In the genomic region with DNA sequence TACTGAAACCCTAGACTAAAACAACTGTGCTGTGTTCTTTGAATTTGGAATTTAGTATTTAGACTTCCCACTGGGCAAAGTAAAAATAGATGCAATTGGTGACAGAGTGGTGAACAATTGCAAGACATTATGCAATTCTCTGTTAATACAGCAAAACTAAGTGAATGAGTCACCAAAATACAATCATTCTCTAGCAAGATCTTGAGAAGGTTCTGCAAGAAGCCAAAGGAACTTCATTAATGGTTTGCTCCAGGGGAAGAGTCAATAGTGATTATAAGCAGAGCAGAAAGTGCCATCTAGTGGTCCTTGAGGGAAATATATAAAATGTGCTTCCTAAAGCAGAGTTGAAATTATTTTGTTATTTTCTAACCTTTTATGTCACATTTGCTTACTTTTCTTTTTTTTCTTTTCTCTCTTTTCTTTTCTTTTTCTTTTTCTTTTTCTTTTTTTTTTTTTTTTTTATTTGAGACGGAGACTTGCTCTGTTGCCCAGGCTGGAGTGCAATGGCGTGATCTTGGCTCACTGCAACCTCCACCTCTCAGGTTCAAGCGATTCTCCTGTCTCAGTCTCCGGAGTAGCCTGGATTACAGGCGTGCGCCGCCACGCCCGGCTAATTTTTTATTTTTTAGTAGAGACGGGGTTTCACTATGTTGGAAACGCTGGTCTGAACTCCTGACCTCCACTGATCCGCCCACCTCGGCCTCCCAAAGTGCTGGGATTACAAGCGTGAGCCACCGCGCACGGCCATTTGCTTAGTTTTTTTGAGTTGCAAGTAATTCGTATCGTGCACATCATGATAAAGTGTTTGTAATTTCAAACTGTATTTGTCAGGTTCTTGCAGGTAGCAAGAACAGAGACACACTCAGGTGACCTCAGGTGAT, we compare ENCODE assay signal across 8 cellular contexts.
DNase-seq lines count a peak whose midpoint lies in the region; ATAC-seq, FAIRE-seq and TF ChIP-seq lines count a peak whose summit lies in the region.

No MANE protein-coding gene starts in this region.

- WGBS in H1 (ENCODE audit: extremely low coverage in 1 of 2, insufficient coverage in 1 of 2, insufficient read length in 1 of 2, insufficient replicate concordance in 2 of 2, low coverage in 1 of 2, low lambda C conversion rate in 2 of 2, missing lambda C conversion rate in 1 of 2), 2 experiments = 91% methylated on average over 18 of the region's 19 CpGs; no CpG with 5 or more reads in 1 of the 2 experiments

- no peaks in the 10 kb centered on the region for H3K36me3 Mint-ChIP-seq in activated naive CD8-positive, alpha-beta T cell treated with anti-CD3 and anti-CD28 coated beads, Interleukin-2, amount 50 U/mL, for 24 hours (ENCODE audit: low read depth)
- H3K36me3 Mint-ChIP-seq in activated naive CD8-positive, alpha-beta T cell treated with anti-CD3 and anti-CD28 coated beads for 36 hours = no peaks in the 10 kb centered on the region
- H3K36me3 Mint-ChIP-seq in GM23338 (ENCODE audit: low read depth) = no peaks in the 10 kb centered on the region

- H2BK12ac ChIP-seq in H1 (ENCODE audit: low read depth, low read length) = no peak overlapping the region

- H2BK15ac ChIP-seq in H1 (ENCODE audit: low read length) = no peak overlapping the region

- peak; percentile 78 to 81 for TF ChIP-seq RAD21 in H1 (IDR thresholded peaks at IDR 0.05 in 1 of 2, conservative IDR thresholded peaks at IDR 0.05 in 1 of 2; ENCODE audit: low read depth in 2 of 2, low read length in 2 of 2)

- FAIRE-seq in H1 (lab: Jason Lieb, UNC) = peak; percentile 85

- no peak overlapping the region for H4K5ac ChIP-seq in H1 (ENCODE audit: insufficient read length, low read depth, low read length)

- no peak overlapping the region for H4K91ac ChIP-seq in H1 (replicated peaks; ENCODE audit: insufficient read length, low read length)

- H3K4me1 Mint-ChIP-seq in activated naive CD8-positive, alpha-beta T cell treated with anti-CD3 and anti-CD28 coated beads, Interleukin-2, amount 50 U/mL, for 24 hours = peaks cover 4% of the 10 kb centered on the region
- peaks cover 3% of the 10 kb centered on the region for H3K4me1 Mint-ChIP-seq in activated naive CD8-positive, alpha-beta T cell treated with anti-CD3 and anti-CD28 coated beads for 36 hours
- peaks cover 8% of the 10 kb centered on the region for H3K4me1 Mint-ChIP-seq in GM23338

- no peak overlapping the region for H2BK20ac ChIP-seq in H1 (ENCODE audit: low read length)

- H3K27me3 ChIP-seq in GM23338 (ENCODE audit: insufficient read depth) (no peaks in the 10 kb centered on the region), Karpas-422 (ENCODE audit: low read length) (no peaks in the 10 kb centered on the region), H1 (replicated peaks in 1 of 4; ENCODE audit: control insufficient read depth in 3 of 4, extremely low read depth in 1 of 4, insufficient read depth in 3 of 4, low read length in 3 of 4) (no peaks in the 10 kb centered on the region)

- no peaks in the 10 kb centered on the region for H3K9me3 Mint-ChIP-seq in activated naive CD8-positive, alpha-beta T cell treated with anti-CD3 and anti-CD28 coated beads, Interleukin-2, amount 50 U/mL, for 24 hours
- no peaks in the 10 kb centered on the region for H3K9me3 Mint-ChIP-seq in activated naive CD8-positive, alpha-beta T cell treated with anti-CD3 and anti-CD28 coated beads for 36 hours
- H3K9me3 Mint-ChIP-seq in GM23338 = no peaks in the 10 kb centered on the region

- H3K79me2 ChIP-seq in GM23338 (replicated peaks; ENCODE audit: insufficient read depth) (no peaks in the 10 kb centered on the region), Karpas-422 (ENCODE audit: low read length) (no peaks in the 10 kb centered on the region), H1 (ENCODE audit: control insufficient read depth in 1 of 2, insufficient read depth in 2 of 2, low read length in 2 of 2) (no peaks in the 10 kb centered on the region)

- H3K23me2 ChIP-seq in H1 (ENCODE audit: low read depth, low read length) = no peaks in the 10 kb centered on the region

- H2BK120ac ChIP-seq in H1 (replicated peaks; ENCODE audit: low read depth, low read length) = no peak overlapping the region

- H3K9me2 ChIP-seq in GM23338 (ENCODE audit: insufficient read depth) (no peaks in the 10 kb centered on the region), Karpas-422 (replicated peaks; ENCODE audit: insufficient read depth, low read length) (no peaks in the 10 kb centered on the region)

- H4K20me1 ChIP-seq in GM23338 (replicated peaks; ENCODE audit: insufficient read depth) (no peaks in the 10 kb centered on the region), Karpas-422 (ENCODE audit: insufficient read depth, low read depth, low read length) (no peaks in the 10 kb centered on the region), H1 (replicated peaks in 1 of 2; ENCODE audit: control insufficient read depth in 1 of 2, insufficient read depth in 2 of 2, low read length in 2 of 2) (no peaks in the 10 kb centered on the region)

- no peak overlapping the region for H3K56ac ChIP-seq in H1 (replicated peaks; ENCODE audit: insufficient read length, low read depth, low read length)

- no peaks in the 10 kb centered on the region for H3F3A ChIP-seq in GM23338 (replicated peaks; ENCODE audit: low read depth)

- no peak overlapping the region for H2AK5ac ChIP-seq in H1 (ENCODE audit: low read depth, low read length)

- no peak overlapping the region for H3K27ac Mint-ChIP-seq in activated naive CD8-positive, alpha-beta T cell treated with anti-CD3 and anti-CD28 coated beads, Interleukin-2, amount 50 U/mL, for 24 hours
- no peak overlapping the region for H3K27ac Mint-ChIP-seq in activated naive CD8-positive, alpha-beta T cell treated with anti-CD3 and anti-CD28 coated beads for 36 hours
- H3K27ac Mint-ChIP-seq in GM23338 = no peak overlapping the region

- POLR2A ChIA-PET in H1 (lab: Charles Lee; ENCODE audit: partially characterized antibody) = no interaction called here

- H3K36me3 ChIP-seq in GM23338 (ENCODE audit: insufficient read depth) (no peaks in the 10 kb centered on the region), Karpas-422 (ENCODE audit: insufficient read depth, low read length) (no peaks in the 10 kb centered on the region), H1 (ENCODE audit: control insufficient read depth in 2 of 4, insufficient read depth in 4 of 4, low read length in 3 of 4) (no peaks in the 10 kb centered on the region)

- no peak for TF ChIP-seq EP300 in H1 (IDR thresholded peaks at IDR 0.05; ENCODE audit: borderline replicate concordance in 1 of 2, low read depth in 2 of 2, low read length in 2 of 2)

- no peak for DNase-seq in activated naive CD8-positive, alpha-beta T cell treated with anti-CD3 and anti-CD28 coated beads, Interleukin-2, amount 50 U/mL, for 24 hours
- DNase-seq in activated naive CD8-positive, alpha-beta T cell treated with anti-CD3 and anti-CD28 coated beads for 36 hours = no peak
- DNase-seq in GM23338 (ENCODE audit: low spot score) (peak; percentile 89), Karpas-422 (peak; percentile 86), RPMI7951 (ENCODE audit: low read depth) (peak; percentile 83), H1 (ENCODE audit: low read depth in 1 of 2, low spot score in 2 of 2) (no peak), midbrain (lab: John Stamatoyannopoulos, UW) (peak; percentile 23)
- no peak for DNase-seq in stimulated activated CD4-positive, alpha-beta T cell treated with anti-CD3 and anti-CD28 coated beads, Interleukin-15, amount 100 ng/mL, for 24 hours

- no peak overlapping the region for H3K14ac ChIP-seq in H1 (ENCODE audit: insufficient read length)

- H3K4me3 ChIP-seq in GM23338 (no peak overlapping the region), Karpas-422 (ENCODE audit: low read length) (no peak overlapping the region), H1 (ENCODE audit: extremely low read depth in 1 of 4, insufficient read depth in 2 of 4, low read depth in 3 of 4, low read length in 4 of 4) (no peak overlapping the region)

- H3K9me3 ChIP-seq in Karpas-422 (ENCODE audit: low read length) = no peaks in the 10 kb centered on the region
- no peaks in the 10 kb centered on the region for H3K9me3 ChIP-seq in H1 (ENCODE audit: insufficient read depth in 2 of 2, low read depth in 1 of 2, low read length in 1 of 2)

- H3K4me3 Mint-ChIP-seq in activated naive CD8-positive, alpha-beta T cell treated with anti-CD3 and anti-CD28 coated beads, Interleukin-2, amount 50 U/mL, for 24 hours = no peak overlapping the region
- H3K4me3 Mint-ChIP-seq in activated naive CD8-positive, alpha-beta T cell treated with anti-CD3 and anti-CD28 coated beads for 36 hours = no peak overlapping the region
- no peak overlapping the region for H3K4me3 Mint-ChIP-seq in GM23338

- peaks cover 5% of the 10 kb centered on the region for H3K27me3 Mint-ChIP-seq in activated naive CD8-positive, alpha-beta T cell treated with anti-CD3 and anti-CD28 coated beads, Interleukin-2, amount 50 U/mL, for 24 hours
- H3K27me3 Mint-ChIP-seq in activated naive CD8-positive, alpha-beta T cell treated with anti-CD3 and anti-CD28 coated beads for 36 hours = peaks cover 8% of the 10 kb centered on the region
- no peaks in the 10 kb centered on the region for H3K27me3 Mint-ChIP-seq in GM23338 (ENCODE audit: insufficient read depth, low read depth, poor library complexity)

- peak; percentile 57 for ATAC-seq in activated naive CD8-positive, alpha-beta T cell treated with anti-CD3 and anti-CD28 coated beads, Interleukin-2, amount 50 U/mL, for 24 hours
- ATAC-seq in GM23338 = peak; percentile 85

- H3K18ac ChIP-seq in H1 (ENCODE audit: extremely low read depth, low read length) = no peak overlapping the region

- TF ChIP-seq POLR2A in H1 (IDR thresholded peaks at IDR 0.05; ENCODE audit: control extremely low read depth in 1 of 2, low read depth in 2 of 2, low read length in 2 of 2) = no peak

- H3K4ac ChIP-seq in H1 (replicated peaks; ENCODE audit: insufficient read length, low read depth, low read length) = no peak overlapping the region

- H3K4me1 ChIP-seq in GM23338 (ENCODE audit: insufficient read depth) = no peaks in the 10 kb centered on the region
- peaks cover 11% of the 10 kb centered on the region for H3K4me1 ChIP-seq in Karpas-422 (ENCODE audit: low read length)
- no peaks in the 10 kb centered on the region for H3K4me1 ChIP-seq in H1 (replicated peaks in 1 of 4; ENCODE audit: control insufficient read depth in 3 of 4, insufficient read depth in 4 of 4, low read length in 3 of 4)

- CTCF ChIA-PET in H1 (lab: Charles Lee; ENCODE audit: partially characterized antibody) = no interaction called here

- H3K9ac ChIP-seq in Karpas-422 (ENCODE audit: low read length) (no peak overlapping the region), H1 (replicated peaks in 1 of 4; ENCODE audit: extremely low read depth in 1 of 4, low read depth in 3 of 4, low read length in 3 of 4) (no peak overlapping the region)

- H2BK5ac ChIP-seq in H1 (ENCODE audit: low read depth, low read length) = no peak overlapping the region

- H4K8ac ChIP-seq in H1 (ENCODE audit: extremely low read depth, insufficient read depth, low read length) = no peak overlapping the region

- TF ChIP-seq CTCF in GM23338 (conservative IDR thresholded peaks at IDR 0.05; ENCODE audit: low read depth in 2 of 2) = peak; percentile 76 to 84
- TF ChIP-seq CTCF in H1 (IDR thresholded peaks at IDR 0.05; ENCODE audit: control extremely low read depth in 1 of 3, insufficient read depth in 1 of 3, low read depth in 1 of 3, low read length in 3 of 3) = peak in 2 of 3 experiments; percentile 46 to 66; a peak in 2 of 4 replicates

- no peaks in the 10 kb centered on the region for H3K79me1 ChIP-seq in H1 (ENCODE audit: low read depth, low read length)

- H2AFZ ChIP-seq in GM23338 (peak overlapping the region; percentile 64), Karpas-422 (ENCODE audit: low read length) (0 out of 2 replicates have a peak overlapping the region, but pooled peaks have one; percentile 20), H1 (ENCODE audit: low read length) (no peak overlapping the region; the same call in 1 of the 2 replicates)

- H3K27ac ChIP-seq in GM23338 (ENCODE audit: low read depth) = no peak overlapping the region
- no peak overlapping the region for H3K27ac ChIP-seq in Karpas-422 (ENCODE audit: low read length)
- no peak overlapping the region for H3K27ac ChIP-seq in H1 (ENCODE audit: low read depth, low read length)

- H3K23ac ChIP-seq in H1 (ENCODE audit: insufficient read length) = no peak overlapping the region

- no peak overlapping the region for H3K4me2 ChIP-seq in GM23338
- no peak overlapping the region for H3K4me2 ChIP-seq in Karpas-422 (ENCODE audit: low read depth, low read length, poor library complexity, severe bottlenecking)
- no peak overlapping the region for H3K4me2 ChIP-seq in H1 (ENCODE audit: insufficient read depth in 1 of 2, low read depth in 2 of 2, low read length in 2 of 2)

Comparison
In these comparisons a context has a peak if more than half of its experiments do, and no peak if none do; other contexts are left out.
1. DNase-seq: peak in GM23338 (single experiment), Karpas-422 (single experiment), RPMI7951 (single experiment) and midbrain (single experiment); none in activated naive CD8-positive, alpha-beta T cell treated with anti-CD3 and anti-CD28 coated beads, Interleukin-2, amount 50 U/mL, for 24 hours (single experiment), activated naive CD8-positive, alpha-beta T cell treated with anti-CD3 and anti-CD28 coated beads for 36 hours (single experiment), H1 (0 of 2) and stimulated activated CD4-positive, alpha-beta T cell treated with anti-CD3 and anti-CD28 coated beads, Interleukin-15, amount 100 ng/mL, for 24 hours (single experiment).